ENCODE assay signal across 8 cellular contexts in genomic region chr1:28580706-28581530, GRCh38. TPM values are rescaled to one million over a fixed set of nuclear protein-coding genes. Genes with fewer than 3 reads are reported as not detected.
DNase-seq lines count a peak whose midpoint lies in the region; TF ChIP-seq lines count a peak whose summit lies in the region.

No MANE protein-coding gene starts in this region.

- peaks cover 17% of the 10 kb centered on the region for H3K23me2 ChIP-seq in H9 (ENCODE audit: insufficient read length, low read depth, low read length, poor library complexity, severe bottlenecking)

- H2BK20ac ChIP-seq in H9 (ENCODE audit: low read depth, low read length, poor library complexity, severe bottlenecking), result no peak overlapping the region

- no peaks in the 10 kb centered on the region for H4K20me1 ChIP-seq in H9 (ENCODE audit: control insufficient read depth, insufficient read depth, insufficient read length)

- DNase-seq in DMS 273 (lab: John Stamatoyannopoulos, UW; ENCODE audit: unreplicated experiment) (peak; percentile 59), DMS 273 treated with DMSO at 0.1 percent for 48 hours (lab: John Stamatoyannopoulos, UW) (no peak), H9 (no peak), NCI-H1092 treated with DMSO at 0.1 percent for 48 hours (lab: John Stamatoyannopoulos, UW) (peak; percentile 79), endothelial cell (ENCODE audit: low spot score) (no peak), stomach (peak; percentile 42)
- DNase-seq in activated CD4-positive, alpha-beta T cell treated with anti-CD3 and anti-CD28 coated beads, Interleukin-2, amount 10 ng/mL, durations not matched to agents 24 days and 14 days, result no peak

- H3K4me3 ChIP-seq in mucosa of rectum (ENCODE audit: low read length in 2 of 2), result peak overlapping the region; percentile 91 to 96
- H3K4me3 ChIP-seq in stomach, result peak overlapping the region; percentile 84 to 96 (median 92)

- peaks cover 28 to 35% of the 10 kb centered on the region in 2 donors for H3K36me3 ChIP-seq in mucosa of rectum (ENCODE audit: control insufficient read depth in 2 of 2, insufficient read depth in 2 of 2, low read length in 2 of 2)
- H3K36me3 ChIP-seq in stomach, result peaks cover 37 to 47% (median 43%) of the 10 kb centered on the region in 4 donors

- H3K9ac ChIP-seq in H9 (ENCODE audit: extremely low read depth, insufficient read length, low read length) (peak overlapping the region; percentile 66), mucosa of rectum (ENCODE audit: low read depth in 1 of 2, low read length in 2 of 2) (peak overlapping the region; percentile 90 to 91)

- intact Hi-C loops in activated CD4-positive, alpha-beta T cell treated with anti-CD3 and anti-CD28 coated beads, Interleukin-2, amount 10 ng/mL, durations not matched to agents 24 days and 14 days (cut with micrococcal nuclease), result loop anchor here (1.0 to 5.0 kb wide), 5 partner anchors 28 to 334 kb away; partner anchors contain the start of genes TAF12, TRNAU1AP and YTHDF2
- intact Hi-C loops in stomach (cut with DNase I; ENCODE audit: low total_unique reads), result no loop called here

- no peak overlapping the region for H2BK12ac ChIP-seq in H9 (ENCODE audit: insufficient read length, low read depth, low read length)

- H3K4me2 ChIP-seq in H9 (ENCODE audit: insufficient read depth, insufficient read length, low read length), result peak overlapping the region; percentile 98

- TF ChIP-seq CTCF in H9 (conservative IDR thresholded peaks at IDR 0.05) (peak; percentile 37; the same call in 2 of the 3 replicates), endothelial cell (IDR thresholded peaks at IDR 0.05; ENCODE audit: unreplicated experiment) (no peak), stomach (IDR thresholded peaks at IDR 0.05) (peak in 1 of 7 experiments; percentile 4)

- no peak overlapping the region for H3K4ac ChIP-seq in H9 (ENCODE audit: low read depth, low read length)

- H3K9me3 ChIP-seq in H9 (ENCODE audit: control insufficient read depth, low read depth, low read length), result no peaks in the 10 kb centered on the region
- H3K9me3 ChIP-seq in mucosa of rectum (ENCODE audit: control insufficient read depth in 2 of 2, low read length in 2 of 2), result no peaks in the 10 kb centered on the region
- H3K9me3 ChIP-seq in stomach, result no peaks in the 10 kb centered on the region

- no peak overlapping the region for H3K14ac ChIP-seq in H9 (ENCODE audit: insufficient read depth, low read length)

- H3K56ac ChIP-seq in H9 (ENCODE audit: insufficient read length, low read depth, low read length), result no peak overlapping the region

- no peak for TF ChIP-seq POLR2A in stomach (IDR thresholded peaks at IDR 0.05)

- H3K4me1 ChIP-seq in H9 (ENCODE audit: insufficient read depth, low read length), result no peaks in the 10 kb centered on the region
- H3K4me1 ChIP-seq in mucosa of rectum (ENCODE audit: control insufficient read depth in 2 of 2, insufficient read depth in 2 of 2, low read length in 2 of 2), result peaks cover 17 to 24% of the 10 kb centered on the region in 2 donors
- H3K4me1 ChIP-seq in stomach, result peaks cover 22 to 37% (median 33%) of the 10 kb centered on the region in 4 donors

- no peak overlapping the region for H4K8ac ChIP-seq in H9 (replicated peaks; ENCODE audit: insufficient read length, low read depth, low read length)

- TF ChIP-seq EP300 in stomach (IDR thresholded peaks at IDR 0.05), result no peak

- H3K79me1 ChIP-seq in H9 (ENCODE audit: insufficient read depth, low read depth, low read length, poor library complexity, severe bottlenecking), result no peaks in the 10 kb centered on the region

- H3K4me1 Mint-ChIP-seq in H9 (peaks cover 20 to 24% of the 10 kb centered on the region in 2 experiments), endothelial cell (ENCODE audit: unreplicated experiment) (peaks cover 29% of the 10 kb centered on the region)
- H3K4me1 Mint-ChIP-seq in activated CD4-positive, alpha-beta T cell treated with anti-CD3 and anti-CD28 coated beads, Interleukin-2, amount 10 ng/mL, durations not matched to agents 24 days and 14 days, result peaks cover 29% of the 10 kb centered on the region

- H3K9me3 Mint-ChIP-seq in H9 (no peaks in the 10 kb centered on the region; a peak in 1 of 5 replicates), endothelial cell (ENCODE audit: unreplicated experiment) (no peaks in the 10 kb centered on the region)
- H3K9me3 Mint-ChIP-seq in activated CD4-positive, alpha-beta T cell treated with anti-CD3 and anti-CD28 coated beads, Interleukin-2, amount 10 ng/mL, durations not matched to agents 24 days and 14 days, result no peaks in the 10 kb centered on the region

- peak overlapping the region in 2 of 3 experiments; percentile 90 to 95; a peak in 5 of 7 replicates for H3K27ac Mint-ChIP-seq in H9
- H3K27ac Mint-ChIP-seq in activated CD4-positive, alpha-beta T cell treated with anti-CD3 and anti-CD28 coated beads, Interleukin-2, amount 10 ng/mL, durations not matched to agents 24 days and 14 days, result peak overlapping the region; percentile 97
- peak overlapping the region; percentile 30 for H3K27ac Mint-ChIP-seq in endothelial cell (ENCODE audit: unreplicated experiment)

- H3K4me3 Mint-ChIP-seq in H9 (peak overlapping the region; percentile 90 to 96), endothelial cell (ENCODE audit: unreplicated experiment) (peak overlapping the region; percentile 97)
- H3K4me3 Mint-ChIP-seq in activated CD4-positive, alpha-beta T cell treated with anti-CD3 and anti-CD28 coated beads, Interleukin-2, amount 10 ng/mL, durations not matched to agents 24 days and 14 days, result peak overlapping the region; percentile 94

- no peak overlapping the region for H2BK120ac ChIP-seq in H9 (ENCODE audit: low read depth, low read length, poor library complexity, severe bottlenecking)

- no peak overlapping the region for H2BK15ac ChIP-seq in H9 (ENCODE audit: low read depth, low read length)

- H3K36me3 Mint-ChIP-seq in H9 (ENCODE audit: insufficient read depth in 1 of 3, low read depth in 3 of 3) (peaks cover 30 to 48% (median 38%) of the 10 kb centered on the region in 3 experiments), endothelial cell (ENCODE audit: low read depth, unreplicated experiment) (peaks cover 24% of the 10 kb centered on the region)
- H3K36me3 Mint-ChIP-seq in activated CD4-positive, alpha-beta T cell treated with anti-CD3 and anti-CD28 coated beads, Interleukin-2, amount 10 ng/mL, durations not matched to agents 24 days and 14 days (ENCODE audit: low read depth), result peaks cover 49% of the 10 kb centered on the region

- no peak overlapping the region for H2AFZ ChIP-seq in H9 (ENCODE audit: low read length)

- no peak overlapping the region for H4K5ac ChIP-seq in H9 (ENCODE audit: insufficient read length, low read depth, low read length)

- no peak overlapping the region for H3K18ac ChIP-seq in H9 (ENCODE audit: insufficient read length, low read depth, low read length)

- no peak overlapping the region for H3T11ph ChIP-seq in H9 (ENCODE audit: low read length)

- H2BK5ac ChIP-seq in H9 (ENCODE audit: insufficient read length, low read length), result no peak overlapping the region

- H3K27me3 ChIP-seq in H9 (ENCODE audit: insufficient read depth, low read length) (no peaks in the 10 kb centered on the region), mucosa of rectum (ENCODE audit: control insufficient read depth in 2 of 2, insufficient read depth in 2 of 2, low read length in 2 of 2) (no peaks in the 10 kb centered on the region), stomach (no peaks in the 10 kb centered on the region)

- H2AK5ac ChIP-seq in H9 (ENCODE audit: insufficient read length, low read length), result no peak overlapping the region

- 0 out of 2 replicates have a peak, but pooled peaks cover 3% of the 10 kb centered on the region for H3K27me3 Mint-ChIP-seq in H9 (ENCODE audit: low read depth)
- no peaks in the 10 kb centered on the region for H3K27me3 Mint-ChIP-seq in activated CD4-positive, alpha-beta T cell treated with anti-CD3 and anti-CD28 coated beads, Interleukin-2, amount 10 ng/mL, durations not matched to agents 24 days and 14 days
- peaks cover 8% of the 10 kb centered on the region for H3K27me3 Mint-ChIP-seq in endothelial cell (ENCODE audit: unreplicated experiment)

- no peak overlapping the region for H4K91ac ChIP-seq in H9 (ENCODE audit: insufficient read length, low read depth, low read length)

- no CpG with 5 or more reads among the region's 26 CpGs for WGBS in H9 (ENCODE audit: extremely low coverage, insufficient read length, low lambda C conversion rate)
- WGBS in stomach, 5 donors, result 0 to 1% (median 1%) methylated on average over 22 to 26 of the region's 26 CpGs

- no peak overlapping the region for H3K23ac ChIP-seq in H9 (ENCODE audit: insufficient read length, low read depth, low read length)

- H3K27ac ChIP-seq in H9 (ENCODE audit: insufficient read length, low read depth, low read length), result no peak overlapping the region
- H3K27ac ChIP-seq in mucosa of rectum (ENCODE audit: low read depth in 2 of 2, low read length in 2 of 2), result peak overlapping the region; percentile 93 to 94
- peak overlapping the region; percentile 86 to 97 (median 92) for H3K27ac ChIP-seq in stomach

- H3K79me2 ChIP-seq in H9 (ENCODE audit: insufficient read depth, low read length), result peaks cover 16% of the 10 kb centered on the region; the same call in 1 of the 2 replicates

RNA-seq across cellular contexts. Expression of gene RAB42, which starts 11.1 kb away (rescaled TPM):
- total RNA-seq in H9 (2021), result 13.2 and 15.6 TPM in 2 replicates
- 0.09 TPM in 1 of 2 replicates, not detected in the other for total RNA-seq in activated CD4-positive, alpha-beta T cell treated with anti-CD3 and anti-CD28 coated beads, Interleukin-2, amount 10 ng/mL, durations not matched to agents 24 days and 14 days
- total RNA-seq in endothelial cell (ENCODE audit: unreplicated experiment), result not detected
- total RNA-seq in stomach, result 1 to 10 TPM in 3 of 5 donors, not detected in 2; 2.8 to 5.5 (median 4.6) TPM
- polyA plus RNA-seq in stomach, result 1 to 10 TPM in 2 of 3 donors, under 1 TPM in 1; 0.70 to 1.6 (median 1.5) TPM

RNA-seq across cellular contexts. Expression of gene TRNAU1AP, which starts 28.0 kb away (rescaled TPM):
- total RNA-seq in H9 (2021) (42.2 and 45.0 TPM in 2 replicates), endothelial cell (ENCODE audit: unreplicated experiment) (39.6 TPM), stomach (100 to 1,000 TPM in 1 of 5 donors, 10 to 100 TPM in 3, 1 to 10 TPM in 1; 6.2 to 112 (median 23.1) TPM)
- total RNA-seq in activated CD4-positive, alpha-beta T cell treated with anti-CD3 and anti-CD28 coated beads, Interleukin-2, amount 10 ng/mL, durations not matched to agents 24 days and 14 days, result 47.5 and 50.7 TPM in 2 replicates
- polyA plus RNA-seq in stomach, result 10 to 100 TPM; 22.1 to 25.6 (median 23.7) TPM

Comparison
In these comparisons a context has a peak if more than half of its experiments do, and no peak if none do; other contexts are left out.
1. DNase-seq: peak in DMS 273 (single experiment), NCI-H1092 treated with DMSO at 0.1 percent for 48 hours (single experiment) and stomach (single experiment); none in DMS 273 treated with DMSO at 0.1 percent for 48 hours (single experiment), H9 (single experiment), activated CD4-positive, alpha-beta T cell treated with anti-CD3 and anti-CD28 coated beads, Interleukin-2, amount 10 ng/mL, durations not matched to agents 24 days and 14 days (single experiment) and endothelial cell (single experiment).
2. H3K27ac Mint-ChIP-seq: peak in every context shown above with its lines; median percentile 97 in activated CD4-positive, alpha-beta T cell treated with anti-CD3 and anti-CD28 coated beads, Interleukin-2, amount 10 ng/mL, durations not matched to agents 24 days and 14 days; 92 in H9; 30 in endothelial cell.
3. Peak in every context shown above with its lines, with median percentiles within 50 percentile points of each other: H3K4me3 Mint-ChIP-seq.